ENCODE assay signal across 8 cellular contexts in the genomic region with DNA sequence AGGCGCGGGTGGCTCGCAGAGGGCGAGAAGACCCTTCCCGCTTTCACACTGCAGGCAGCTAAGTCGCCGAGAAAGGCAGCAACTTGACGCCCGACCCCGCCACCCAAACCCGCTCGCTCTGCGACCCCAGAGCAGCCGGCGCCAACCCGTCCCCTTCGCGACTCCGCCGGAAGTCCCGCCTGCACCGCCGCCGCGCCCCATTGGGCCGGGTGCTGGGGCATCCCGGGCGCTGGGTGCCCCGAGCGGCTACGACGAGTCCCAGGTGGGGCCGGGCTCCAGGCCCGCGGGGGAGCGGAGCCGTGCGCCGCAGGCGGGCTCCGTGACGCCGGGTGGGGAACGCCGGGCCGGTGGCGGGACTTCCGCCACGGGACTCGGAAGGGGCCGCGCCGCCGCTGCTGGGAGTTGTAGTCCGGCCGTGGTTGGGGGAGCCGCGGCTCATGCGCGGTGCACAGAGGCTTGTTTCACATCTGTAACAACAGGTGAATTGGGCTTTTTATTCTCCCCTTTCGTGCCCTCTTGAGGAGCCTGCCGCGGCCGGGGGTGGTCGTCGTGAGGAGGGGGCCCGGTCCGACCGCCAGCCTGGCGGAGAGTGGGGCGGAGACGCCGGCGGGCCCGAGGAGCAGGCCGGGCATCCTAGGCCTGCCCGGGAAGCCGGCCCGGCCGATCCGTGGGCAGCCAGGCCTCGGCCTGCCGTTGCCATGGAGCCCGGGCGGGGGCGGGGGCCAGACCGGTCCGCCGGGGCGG. TPM values are rescaled to one million over a fixed set of nuclear protein-coding genes. Genes with fewer than 3 reads are reported as not detected.
DNase-seq lines count a peak whose midpoint lies in the region; ATAC-seq and TF ChIP-seq lines count a peak whose summit lies in the region.

A gene with protein sequence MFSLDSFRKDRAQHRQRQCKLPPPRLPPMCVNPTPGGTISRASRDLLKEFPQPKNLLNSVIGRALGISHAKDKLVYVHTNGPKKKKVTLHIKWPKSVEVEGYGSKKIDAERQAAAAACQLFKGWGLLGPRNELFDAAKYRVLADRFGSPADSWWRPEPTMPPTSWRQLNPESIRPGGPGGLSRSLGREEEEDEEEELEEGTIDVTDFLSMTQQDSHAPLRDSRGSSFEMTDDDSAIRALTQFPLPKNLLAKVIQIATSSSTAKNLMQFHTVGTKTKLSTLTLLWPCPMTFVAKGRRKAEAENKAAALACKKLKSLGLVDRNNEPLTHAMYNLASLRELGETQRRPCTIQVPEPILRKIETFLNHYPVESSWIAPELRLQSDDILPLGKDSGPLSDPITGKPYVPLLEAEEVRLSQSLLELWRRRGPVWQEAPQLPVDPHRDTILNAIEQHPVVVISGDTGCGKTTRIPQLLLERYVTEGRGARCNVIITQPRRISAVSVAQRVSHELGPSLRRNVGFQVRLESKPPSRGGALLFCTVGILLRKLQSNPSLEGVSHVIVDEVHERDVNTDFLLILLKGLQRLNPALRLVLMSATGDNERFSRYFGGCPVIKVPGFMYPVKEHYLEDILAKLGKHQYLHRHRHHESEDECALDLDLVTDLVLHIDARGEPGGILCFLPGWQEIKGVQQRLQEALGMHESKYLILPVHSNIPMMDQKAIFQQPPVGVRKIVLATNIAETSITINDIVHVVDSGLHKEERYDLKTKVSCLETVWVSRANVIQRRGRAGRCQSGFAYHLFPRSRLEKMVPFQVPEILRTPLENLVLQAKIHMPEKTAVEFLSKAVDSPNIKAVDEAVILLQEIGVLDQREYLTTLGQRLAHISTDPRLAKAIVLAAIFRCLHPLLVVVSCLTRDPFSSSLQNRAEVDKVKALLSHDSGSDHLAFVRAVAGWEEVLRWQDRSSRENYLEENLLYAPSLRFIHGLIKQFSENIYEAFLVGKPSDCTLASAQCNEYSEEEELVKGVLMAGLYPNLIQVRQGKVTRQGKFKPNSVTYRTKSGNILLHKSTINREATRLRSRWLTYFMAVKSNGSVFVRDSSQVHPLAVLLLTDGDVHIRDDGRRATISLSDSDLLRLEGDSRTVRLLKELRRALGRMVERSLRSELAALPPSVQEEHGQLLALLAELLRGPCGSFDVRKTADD (plus strand): TSS at position 405 of the 744 bp plus-strand sequence. CDS start 7,546 bp downstream, outside the sequence.

- H3K4me1 ChIP-seq in left lung: peaks cover 0 to 20% of the 10 kb centered on the region in 2 donors

- H3K36me3 ChIP-seq in left lung: peaks cover 0 to 26% of the 10 kb centered on the region in 2 donors

- H3K27ac ChIP-seq in left lung: peak within 1 kb of the TSS; percentile 95

- TF ChIP-seq CTCF in AG10803 (conservative IDR thresholded peaks at IDR 0.05; ENCODE audit: low read length) (no peak), left lung (IDR thresholded peaks at IDR 0.05) (no peak)

- H3K4me3 ChIP-seq in AG10803 (ENCODE audit: low read length) (peak within 1 kb of the TSS; percentile 87), left lung (peak within 1 kb of the TSS; percentile 69 to 70)

- H3K27me3 ChIP-seq in left lung: no peaks in the 10 kb centered on the region

- DNase-seq in AG10803 (ENCODE audit: low read depth): peak; percentile 83
- peak; percentile 66 for DNase-seq in NCI-H510A (lab: John Stamatoyannopoulos, UW)
- DNase-seq in activated CD4-positive, alpha-beta T cell treated with anti-CD3 and anti-CD28 coated beads, Interleukin-2, amount 50 U/mL, for 24 hours (ENCODE audit: low read depth in 1 of 2, low spot score in 1 of 2): peak; percentile 68 to 85
- peak; percentile 77 for DNase-seq in dedifferentiated amniotic fluid mesenchymal stem cell (ENCODE audit: extremely low spot score)
- DNase-seq in left lung: peak; percentile 91 to 99
- peak; percentile 77 for DNase-seq in stimulated activated CD4-positive, alpha-beta T cell treated with anti-CD3 and anti-CD28 coated beads, Interleukin-2, amount 100 ng/mL, for 4 hours (ENCODE audit: low read depth)

- intact Hi-C loops in left lung (cut with DNase I): no loop called here

- H3K9me3 ChIP-seq in left lung: no peaks in the 10 kb centered on the region

- peak; percentile 85 for ATAC-seq in GM18907 (IDR thresholded peaks at IDR 0.05; ENCODE audit: unreplicated experiment)
- ATAC-seq in HG03135 (IDR thresholded peaks at IDR 0.05; ENCODE audit: unreplicated experiment): peak; percentile 79
- peak; percentile 93 for ATAC-seq in left lung

RNA-seq across cellular contexts. Expression of the gene that starts here (rescaled TPM):
- 10 to 100 TPM; 52.0 to 59.8 TPM for total RNA-seq in left lung

Comparison
In these comparisons a context has a peak if more than half of its experiments do, and no peak if none do; other contexts are left out.
1. Peak in every context shown above with its lines: DNase-seq, ATAC-seq, H3K4me3 ChIP-seq and H3K27ac ChIP-seq.